Comparison of ENCODE assay signal across 27 cellular contexts in genomic region chr3:177622520-177622919, GRCh38.
A peak's percentile ranks its signal among the peaks of the same experiment; 100 is the strongest.
DNase-seq lines count a peak whose midpoint lies in the region; ATAC-seq and TF ChIP-seq lines count a peak whose summit lies in the region.
"Had no signal": no experiment of that assay in that cellular context is flagged by ENCODE, and none has a peak within 500 bp of the region (broad histone marks: within the 10 kb centered on the region; RNA-seq: fewer than 3 reads in every experiment).

No MANE protein-coding gene starts in this region.

- CTCF ChIA-PET in WTC11 (lab: Charles Lee) = interaction anchor here (0.6 to 0.9 kb wide), 2 partner anchors 20 to 124 kb away, joined by 4 read pairs; no protein-coding TSS in a partner anchor

- H3K4me3 ChIP-seq in heart right ventricle (no peak overlapping the region), right cardiac atrium (ENCODE audit: low read length) (no peak overlapping the region)
- H3K4me3 ChIP-seq: neural progenitor cell, psoas muscle, uterus had no signal

- peaks cover 2% of the 10 kb centered on the region for H3K9me3 Mint-ChIP-seq in WTC11
- H3K9me3 Mint-ChIP-seq: activated T-cell treated with anti-CD3 and anti-CD28 coated beads, Interleukin-2, amount 50 U/mL, for 24 hours; CD4-positive, alpha-beta T cell; central memory CD8-positive, alpha-beta T cell; IgD-negative memory B cell had no signal

- no peak for DNase-seq in heart right ventricle
- no peak for DNase-seq in right cardiac atrium
- DNase-seq in WTC11 (ENCODE audit: low spot score) = no peak
- DNase-seq in iris pigment epithelial cell (ENCODE audit: low read depth) = peak; percentile 68
- DNase-seq in cerebellar cortex (ENCODE audit: low spot score) = no peak
- DNase-seq in stimulated activated CD4-positive, alpha-beta T cell treated with anti-CD3 and anti-CD28 coated beads, Interleukin-4, amount 100 ng/mL, for 4 hours = no peak
- DNase-seq in NOMO-1 (lab: John Stamatoyannopoulos, UW; ENCODE audit: unreplicated experiment in 2 of 2) = no peak
- DNase-seq: activated CD4-positive, alpha-beta memory T cell treated with anti-CD3 and anti-CD28 coated beads, Interleukin-2, amount 10 ng/mL, durations not matched to agents 7 days and 5 days; activated naive CD4-positive, alpha-beta T cell treated with Interleukin-2 at 50 U/mL for 16 hours; activated T-cell treated with anti-CD3 and anti-CD28 coated beads, Interleukin-2, amount 50 U/mL, for 24 hours; anterior cingulate cortex; CD4-positive, alpha-beta T cell; DMS53; effector memory CD4-positive, alpha-beta T cell; hippocampal formation; kidney; NCI-H1092 treated with DMSO at 0.1 percent for 48 hours; NCI-H2081; NCI-H510A; psoas muscle; SHP77; T-helper 17 cell; uterus had no signal

- no peak overlapping the region for H3K27ac Mint-ChIP-seq in WTC11
- H3K27ac Mint-ChIP-seq: activated CD4-positive, alpha-beta memory T cell treated with anti-CD3 and anti-CD28 coated beads, Interleukin-2, amount 10 ng/mL, durations not matched to agents 7 days and 5 days; activated T-cell treated with anti-CD3 and anti-CD28 coated beads, Interleukin-2, amount 50 U/mL, for 24 hours; CD4-positive, alpha-beta T cell; neural progenitor cell; T-helper 17 cell had no signal

- POLR2A ChIA-PET in WTC11 (lab: Charles Lee) = no interaction called here

- H3K4me3 Mint-ChIP-seq in WTC11 = no peak overlapping the region
- H3K4me3 Mint-ChIP-seq: activated CD4-positive, alpha-beta memory T cell treated with anti-CD3 and anti-CD28 coated beads, Interleukin-2, amount 10 ng/mL, durations not matched to agents 7 days and 5 days; activated T-cell treated with anti-CD3 and anti-CD28 coated beads, Interleukin-2, amount 50 U/mL, for 24 hours; CD4-positive, alpha-beta T cell; central memory CD8-positive, alpha-beta T cell; IgD-negative memory B cell; neural progenitor cell; T-helper 17 cell had no signal

- H3K36me3 Mint-ChIP-seq in WTC11 = 0 out of 2 replicates have a peak, but pooled peaks cover under 1% of the 10 kb centered on the region
- H3K36me3 Mint-ChIP-seq: neural progenitor cell had no signal

- peak in 6 of 8 donors; percentile 37 to 72 (median 44) for ATAC-seq in heart right ventricle
- no peak for ATAC-seq in right cardiac atrium
- ATAC-seq in WTC11 = peak; percentile 84
- no peak for ATAC-seq in GM18502 (IDR thresholded peaks at IDR 0.05; ENCODE audit: poor library complexity, unreplicated experiment)
- ATAC-seq: psoas muscle, T-helper 17 cell had no signal

- H3K9me3 ChIP-seq in heart right ventricle (no peaks in the 10 kb centered on the region), right cardiac atrium (ENCODE audit: control insufficient read depth, low read length) (no peaks in the 10 kb centered on the region)
- H3K9me3 ChIP-seq: psoas muscle, uterus had no signal

- no peaks in the 10 kb centered on the region for H3K36me3 ChIP-seq in heart right ventricle
- H3K36me3 ChIP-seq: neural progenitor cell, uterus had no signal

- no peaks in the 10 kb centered on the region for H3K27me3 ChIP-seq in heart right ventricle
- no peaks in the 10 kb centered on the region for H3K27me3 ChIP-seq in right cardiac atrium (ENCODE audit: control insufficient read depth, insufficient read depth)
- H3K27me3 ChIP-seq: neural progenitor cell, uterus had no signal

- H3K4me1 ChIP-seq in heart right ventricle (peaks cover 5 to 41% (median 26%) of the 10 kb centered on the region in 9 donors), right cardiac atrium (ENCODE audit: control insufficient read depth, insufficient read depth, low read length) (peaks cover 3% of the 10 kb centered on the region)
- H3K4me1 ChIP-seq: neural progenitor cell, psoas muscle, uterus had no signal

- intact Hi-C loops in heart right ventricle (cut with DNase I) (loop anchor here in 1 of 10 donors (10.0 kb wide), 1 partner anchor 258 kb away; no protein-coding TSS in a partner anchor), right cardiac atrium (cut with DNase I) (no loop called here)

- 69 to 73% methylated on average over 1 of the region's 1 CpG for WGBS in heart right ventricle, 2 donors
- 82% methylated on average over 1 of the region's 1 CpG for WGBS in right cardiac atrium

- peaks cover 18% of the 10 kb centered on the region for H3K4me1 Mint-ChIP-seq in WTC11

- TF ChIP-seq CTCF in heart right ventricle (IDR thresholded peaks at IDR 0.05) (peak in 3 of 9 donors; percentile 22 to 47 (median 22)), WTC11 (IDR thresholded peaks at IDR 0.05) (no peak)

- no peaks in the 10 kb centered on the region for H3K27me3 Mint-ChIP-seq in WTC11 (ENCODE audit: low read depth)
- H3K27me3 Mint-ChIP-seq: activated CD4-positive, alpha-beta memory T cell treated with anti-CD3 and anti-CD28 coated beads, Interleukin-2, amount 10 ng/mL, durations not matched to agents 7 days and 5 days; activated T-cell treated with anti-CD3 and anti-CD28 coated beads, Interleukin-2, amount 50 U/mL, for 24 hours; CD4-positive, alpha-beta T cell; central memory CD8-positive, alpha-beta T cell; IgD-negative memory B cell; T-helper 17 cell had no signal

- H3K27ac ChIP-seq in heart right ventricle = peak overlapping the region in 2 of 10 donors; percentile 18 to 38
- no peak overlapping the region for H3K27ac ChIP-seq in right cardiac atrium (ENCODE audit: low read length)
- H3K27ac ChIP-seq: neural progenitor cell, psoas muscle, uterus had no signal

TF ChIP-seq in WTC11, 78 proteins besides CTCF, POLR2A, EP300 and RAD21 (continues in another document):
- TF ChIP-seq CDX4 (CRISPR knock-in tag; IDR thresholded peaks at IDR 0.05; ENCODE audit: borderline replicate concordance) (no peak), OVOL2 (CRISPR knock-in tag; IDR thresholded peaks at IDR 0.05; ENCODE audit: borderline replicate concordance) (no peak), ATF1 (CRISPR knock-in tag; IDR thresholded peaks at IDR 0.05) (no peak), RELA (CRISPR knock-in tag; IDR thresholded peaks at IDR 0.05; ENCODE audit: borderline replicate concordance) (no peak), CBFB (CRISPR knock-in tag; IDR thresholded peaks at IDR 0.05; ENCODE audit: low read depth) (no peak), SOX15 (CRISPR knock-in tag; IDR thresholded peaks at IDR 0.05) (no peak), ZNF317 (CRISPR knock-in tag; IDR thresholded peaks at IDR 0.05; ENCODE audit: borderline replicate concordance, low read depth) (no peak), FOXK1 (CRISPR knock-in tag; IDR thresholded peaks at IDR 0.05) (no peak), ZNF416 (CRISPR knock-in tag; IDR thresholded peaks at IDR 0.05) (no peak), ERG (CRISPR knock-in tag; IDR thresholded peaks at IDR 0.05) (no peak), GABPB1 (CRISPR knock-in tag; IDR thresholded peaks at IDR 0.05) (no peak), FOXJ3 (CRISPR knock-in tag; IDR thresholded peaks at IDR 0.05; ENCODE audit: borderline replicate concordance) (no peak), AR (CRISPR knock-in tag; IDR thresholded peaks at IDR 0.05) (no peak)

Comparison
In these comparisons a context has a peak if more than half of its experiments do, and no peak if none do; other contexts are left out.
1. ATAC-seq: peak in heart right ventricle (6 of 8) and WTC11 (single experiment); none in right cardiac atrium (0 of 2) and GM18502 (single experiment).